7 cellular contexts compared by ENCODE assay signal in the genomic region with DNA sequence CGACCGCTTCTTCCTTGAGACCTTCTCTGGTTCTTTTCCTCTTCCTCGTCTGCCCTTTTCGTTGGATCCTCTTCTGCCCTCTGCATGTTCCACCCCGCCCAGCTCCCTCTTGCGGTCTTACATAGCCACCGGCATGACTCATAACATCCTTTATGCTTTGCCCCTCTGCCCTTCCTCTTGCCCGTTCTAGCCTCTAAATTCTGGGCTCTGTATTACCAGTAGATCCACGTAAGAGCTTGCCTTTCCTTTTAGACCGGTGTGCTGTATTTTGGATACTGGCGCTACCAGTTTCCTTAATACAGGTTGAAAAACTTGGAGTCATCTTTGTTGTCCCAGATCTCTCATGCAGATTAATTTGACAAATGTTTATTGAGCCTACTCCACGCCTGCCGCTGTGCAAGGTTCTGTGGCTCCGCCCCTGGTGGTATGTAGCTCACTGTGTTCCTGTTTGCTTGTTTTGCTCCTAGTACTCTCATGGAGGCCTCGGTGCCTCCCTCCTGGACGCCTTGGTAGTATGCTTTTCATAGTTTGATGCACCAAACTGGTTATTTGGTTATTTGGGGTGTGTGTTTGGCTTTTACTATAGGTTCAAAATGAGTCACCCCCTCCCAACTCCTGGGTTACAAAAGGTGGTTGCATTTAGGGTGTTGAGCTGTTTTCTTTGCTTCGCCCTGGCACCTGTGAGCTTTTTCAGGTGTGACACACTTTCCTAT. TPM values are rescaled to one million over a fixed set of nuclear protein-coding genes. Genes with fewer than 3 reads are reported as not detected.
DNase-seq lines count a peak whose midpoint lies in the region; ATAC-seq, FAIRE-seq and TF ChIP-seq lines count a peak whose summit lies in the region.

No MANE protein-coding gene starts in this region.

- peaks cover 11 to 17% of the 10 kb centered on the region in 2 donors for H3K36me3 ChIP-seq in kidney (ENCODE audit: control insufficient read depth in 1 of 2, insufficient read depth in 2 of 2, low read length in 2 of 2)

- in situ Hi-C loops in GM13976 (cut with MboI; ENCODE audit: low sequenced_read_pairs, unreplicated experiment) = no loop called here

- intact Hi-C loops in kidney (cut with DNase I) = no loop called here

- H3K4me1 ChIP-seq in kidney (ENCODE audit: control insufficient read depth in 1 of 2, insufficient read depth in 1 of 2, low read depth in 1 of 2, low read length in 2 of 2) = peaks cover 23 to 25% of the 10 kb centered on the region in 2 donors

- TF ChIP-seq CTCF in GM13976 (IDR thresholded peaks at IDR 0.05; ENCODE audit: borderline replicate concordance, control extremely low read depth, extremely low read depth, insufficient read depth, missing control alignments) = peak; percentile 39
- TF ChIP-seq CTCF in VCaP (conservative IDR thresholded peaks at IDR 0.05) = peak; percentile 67
- peak; percentile 44 for TF ChIP-seq CTCF in kidney (IDR thresholded peaks at IDR 0.05; ENCODE audit: borderline replicate concordance, extremely low read depth, insufficient read depth)

- peak; percentile 48 for ATAC-seq in HG02870 (IDR thresholded peaks at IDR 0.05; ENCODE audit: unreplicated experiment)

- DNase-seq in GM13976 (ENCODE audit: low spot score) = peak; percentile 43
- DNase-seq in NCI-H2029 treated with DMSO at 0.1 percent for 48 hours (lab: John Stamatoyannopoulos, UW) = peak; percentile 63
- DNase-seq in central memory CD4-positive, alpha-beta T cell = peak; percentile 82
- DNase-seq in kidney = peak; percentile 87
- DNase-seq in stimulated activated CD4-positive, alpha-beta T cell treated with anti-CD3 and anti-CD28 coated beads, Interleukin-1b, Interleukin-23, amount 100 ng/mL, for 4 hours (ENCODE audit: low read depth in 2 of 2) = peak; percentile 51 to 62

- H3K27ac ChIP-seq in VCaP = peak overlapping the region; percentile 94
- peak overlapping the region; percentile 87 to 91 for H3K27ac ChIP-seq in kidney (ENCODE audit: low read depth in 2 of 2, low read length in 2 of 2)

- no peaks in the 10 kb centered on the region for H3K9me3 ChIP-seq in kidney (ENCODE audit: control insufficient read depth in 1 of 2, low read length in 2 of 2)

- no peak for FAIRE-seq in kidney (lab: Jason Lieb, UNC)

- peak overlapping the region; percentile 78 to 99 for H3K4me3 ChIP-seq in kidney (ENCODE audit: low read length in 2 of 2)

- H3K9ac ChIP-seq in kidney (ENCODE audit: low read length in 2 of 2) = peak overlapping the region; percentile 39 to 59

RNA-seq across cellular contexts. Expression of gene GTF3A, which starts 1.7 kb away (rescaled TPM):
- 64.8 TPM for total RNA-seq in kidney
- polyA plus RNA-seq in kidney (ENCODE audit: insufficient read depth, low read depth, low replicate concordance) = 126 TPM

RNA-seq across cellular contexts. Expression of gene MTIF3, which starts 24.3 kb away (rescaled TPM):
- total RNA-seq in kidney = 48.5 TPM
- 130 TPM for polyA plus RNA-seq in kidney (ENCODE audit: insufficient read depth, low read depth, low replicate concordance)

Comparison
In these comparisons a context has a peak if more than half of its experiments do, and no peak if none do; other contexts are left out.
1. Peak in every context shown above with its lines: DNase-seq, ATAC-seq, H3K4me3 ChIP-seq and H3K27ac ChIP-seq.